ENCODE assay signal across 2 cellular contexts in the genomic region with DNA sequence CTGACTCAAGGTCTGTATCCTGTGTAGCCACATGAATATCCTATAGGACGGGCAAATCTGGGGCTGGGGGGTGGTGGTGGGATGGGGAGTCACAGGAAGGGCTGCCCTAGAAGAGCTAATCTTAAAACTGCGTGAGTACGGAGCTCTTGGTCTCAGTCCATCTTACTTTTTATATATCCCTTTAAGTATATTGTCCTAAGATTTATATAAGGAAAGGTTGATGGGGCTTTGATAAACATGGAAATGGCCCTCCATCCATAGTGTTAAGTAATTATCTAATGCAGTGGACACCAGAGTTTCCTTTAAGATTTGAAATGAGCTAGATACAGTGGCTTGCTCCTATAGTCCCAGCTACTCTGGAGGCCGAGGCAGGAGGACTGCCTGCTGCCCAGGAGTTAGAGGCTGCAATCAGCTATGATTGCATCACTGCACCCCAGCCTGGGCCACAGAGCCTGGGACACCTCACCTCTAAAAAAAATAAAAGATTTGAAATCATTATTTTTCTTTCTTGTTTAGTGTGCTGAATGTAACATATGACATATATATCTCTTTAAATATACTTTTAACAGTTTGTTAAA.
TF ChIP-seq lines count a peak whose summit lies in the region.

No MANE protein-coding gene starts in this region.

TF ChIP-seq in IMR-90, 13 proteins besides CTCF, POLR2A, EP300 and RAD21:
- no peak for TF ChIP-seq BHLHE40 (IDR thresholded peaks at IDR 0.05; ENCODE audit: low read depth, low read length)
- peak; percentile 22; the same call in 1 of the 2 replicates for TF ChIP-seq CEBPB (IDR thresholded peaks at IDR 0.05; ENCODE audit: low read depth, low read length)

TF ChIP-seq in K562, 482 proteins besides CTCF, POLR2A, EP300 and RAD21:
- TF ChIP-seq HEY1 (CRISPR knock-in tag; IDR thresholded peaks at IDR 0.05; ENCODE audit: borderline replicate concordance), result no peak
- TF ChIP-seq ZEB2 (IDR thresholded peaks at IDR 0.05), result no peak
- no peak for TF ChIP-seq ZNF449 (CRISPR knock-in tag; IDR thresholded peaks at IDR 0.05)
- TF ChIP-seq CCAR2 (IDR thresholded peaks at IDR 0.05; ENCODE audit: low read depth, low read length), result no peak
- no peak for TF ChIP-seq CEBPG (CRISPR knock-in tag; IDR thresholded peaks at IDR 0.05)
- peak in 1 of 2 experiments; percentile 35; a peak in 1 of 4 replicates for TF ChIP-seq CEBPG (tag; conservative IDR thresholded peaks at IDR 0.05 in 1 of 2, IDR thresholded peaks at IDR 0.05 in 1 of 2)
- TF ChIP-seq, protein P1, sequence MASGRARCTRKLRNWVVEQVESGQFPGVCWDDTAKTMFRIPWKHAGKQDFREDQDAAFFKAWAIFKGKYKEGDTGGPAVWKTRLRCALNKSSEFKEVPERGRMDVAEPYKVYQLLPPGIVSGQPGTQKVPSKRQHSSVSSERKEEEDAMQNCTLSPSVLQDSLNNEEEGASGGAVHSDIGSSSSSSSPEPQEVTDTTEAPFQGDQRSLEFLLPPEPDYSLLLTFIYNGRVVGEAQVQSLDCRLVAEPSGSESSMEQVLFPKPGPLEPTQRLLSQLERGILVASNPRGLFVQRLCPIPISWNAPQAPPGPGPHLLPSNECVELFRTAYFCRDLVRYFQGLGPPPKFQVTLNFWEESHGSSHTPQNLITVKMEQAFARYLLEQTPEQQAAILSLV (tag; IDR thresholded peaks at IDR 0.05), result no peak
- no peak for TF ChIP-seq ZFP1 (CRISPR knock-in tag; IDR thresholded peaks at IDR 0.05)
- TF ChIP-seq ZNF764 (CRISPR knock-in tag; IDR thresholded peaks at IDR 0.05; ENCODE audit: low read depth), result no peak
- TF ChIP-seq ZNF311 (CRISPR knock-in tag; IDR thresholded peaks at IDR 0.05), result no peak
- no peak for TF ChIP-seq TBP (optimal IDR thresholded peaks at IDR 0.05; ENCODE audit: low read depth, low read length)
- TF ChIP-seq, protein P2, sequence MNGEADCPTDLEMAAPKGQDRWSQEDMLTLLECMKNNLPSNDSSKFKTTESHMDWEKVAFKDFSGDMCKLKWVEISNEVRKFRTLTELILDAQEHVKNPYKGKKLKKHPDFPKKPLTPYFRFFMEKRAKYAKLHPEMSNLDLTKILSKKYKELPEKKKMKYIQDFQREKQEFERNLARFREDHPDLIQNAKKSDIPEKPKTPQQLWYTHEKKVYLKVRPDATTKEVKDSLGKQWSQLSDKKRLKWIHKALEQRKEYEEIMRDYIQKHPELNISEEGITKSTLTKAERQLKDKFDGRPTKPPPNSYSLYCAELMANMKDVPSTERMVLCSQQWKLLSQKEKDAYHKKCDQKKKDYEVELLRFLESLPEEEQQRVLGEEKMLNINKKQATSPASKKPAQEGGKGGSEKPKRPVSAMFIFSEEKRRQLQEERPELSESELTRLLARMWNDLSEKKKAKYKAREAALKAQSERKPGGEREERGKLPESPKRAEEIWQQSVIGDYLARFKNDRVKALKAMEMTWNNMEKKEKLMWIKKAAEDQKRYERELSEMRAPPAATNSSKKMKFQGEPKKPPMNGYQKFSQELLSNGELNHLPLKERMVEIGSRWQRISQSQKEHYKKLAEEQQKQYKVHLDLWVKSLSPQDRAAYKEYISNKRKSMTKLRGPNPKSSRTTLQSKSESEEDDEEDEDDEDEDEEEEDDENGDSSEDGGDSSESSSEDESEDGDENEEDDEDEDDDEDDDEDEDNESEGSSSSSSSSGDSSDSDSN (IDR thresholded peaks at IDR 0.05; ENCODE audit: borderline replicate concordance in 1 of 2, low read depth in 2 of 2, low read length in 2 of 2), result no peak
- TF ChIP-seq BDP1 (IDR thresholded peaks at IDR 0.05; ENCODE audit: insufficient read depth, insufficient read length), result no peak
- TF ChIP-seq, protein P3, sequence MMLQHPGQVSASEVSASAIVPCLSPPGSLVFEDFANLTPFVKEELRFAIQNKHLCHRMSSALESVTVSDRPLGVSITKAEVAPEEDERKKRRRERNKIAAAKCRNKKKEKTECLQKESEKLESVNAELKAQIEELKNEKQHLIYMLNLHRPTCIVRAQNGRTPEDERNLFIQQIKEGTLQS (IDR thresholded peaks at IDR 0.05), result 0 out of 2 replicates have a peak, but pooled peaks have one; percentile 22
- TF ChIP-seq, protein P3 (CRISPR knock-in tag; conservative IDR thresholded peaks at IDR 0.05), result no peak
- no peak for TF ChIP-seq E2F4 (CRISPR knock-in tag; IDR thresholded peaks at IDR 0.05; ENCODE audit: low read depth)
